ENCODE assay signal across 1 cellular context in the genomic region with DNA sequence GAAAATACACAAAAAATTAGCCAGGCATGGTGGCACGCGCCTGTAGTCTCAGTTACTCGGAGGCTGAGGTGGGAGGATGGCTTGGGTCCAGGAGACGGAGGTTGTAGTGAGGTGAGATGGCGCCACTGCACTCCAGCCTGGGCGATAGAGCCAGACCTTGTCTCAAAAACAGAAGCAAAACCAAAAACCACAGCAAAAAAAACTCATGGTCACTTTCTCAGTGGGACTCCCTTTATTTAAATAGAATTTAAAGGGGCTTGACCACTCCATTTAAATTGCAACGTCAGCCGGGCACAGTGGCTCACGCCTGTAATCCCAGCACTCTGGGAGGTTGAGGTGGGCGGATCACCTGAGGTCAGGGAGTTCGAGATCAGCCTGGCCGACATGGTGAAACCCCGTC.
TF ChIP-seq lines count a peak whose summit lies in the region.

No MANE protein-coding gene starts in this region.

TF ChIP-seq in GM12878, 131 proteins besides CTCF, POLR2A, EP300 and RAD21 (continued from another document):
- TF ChIP-seq, protein P1, sequence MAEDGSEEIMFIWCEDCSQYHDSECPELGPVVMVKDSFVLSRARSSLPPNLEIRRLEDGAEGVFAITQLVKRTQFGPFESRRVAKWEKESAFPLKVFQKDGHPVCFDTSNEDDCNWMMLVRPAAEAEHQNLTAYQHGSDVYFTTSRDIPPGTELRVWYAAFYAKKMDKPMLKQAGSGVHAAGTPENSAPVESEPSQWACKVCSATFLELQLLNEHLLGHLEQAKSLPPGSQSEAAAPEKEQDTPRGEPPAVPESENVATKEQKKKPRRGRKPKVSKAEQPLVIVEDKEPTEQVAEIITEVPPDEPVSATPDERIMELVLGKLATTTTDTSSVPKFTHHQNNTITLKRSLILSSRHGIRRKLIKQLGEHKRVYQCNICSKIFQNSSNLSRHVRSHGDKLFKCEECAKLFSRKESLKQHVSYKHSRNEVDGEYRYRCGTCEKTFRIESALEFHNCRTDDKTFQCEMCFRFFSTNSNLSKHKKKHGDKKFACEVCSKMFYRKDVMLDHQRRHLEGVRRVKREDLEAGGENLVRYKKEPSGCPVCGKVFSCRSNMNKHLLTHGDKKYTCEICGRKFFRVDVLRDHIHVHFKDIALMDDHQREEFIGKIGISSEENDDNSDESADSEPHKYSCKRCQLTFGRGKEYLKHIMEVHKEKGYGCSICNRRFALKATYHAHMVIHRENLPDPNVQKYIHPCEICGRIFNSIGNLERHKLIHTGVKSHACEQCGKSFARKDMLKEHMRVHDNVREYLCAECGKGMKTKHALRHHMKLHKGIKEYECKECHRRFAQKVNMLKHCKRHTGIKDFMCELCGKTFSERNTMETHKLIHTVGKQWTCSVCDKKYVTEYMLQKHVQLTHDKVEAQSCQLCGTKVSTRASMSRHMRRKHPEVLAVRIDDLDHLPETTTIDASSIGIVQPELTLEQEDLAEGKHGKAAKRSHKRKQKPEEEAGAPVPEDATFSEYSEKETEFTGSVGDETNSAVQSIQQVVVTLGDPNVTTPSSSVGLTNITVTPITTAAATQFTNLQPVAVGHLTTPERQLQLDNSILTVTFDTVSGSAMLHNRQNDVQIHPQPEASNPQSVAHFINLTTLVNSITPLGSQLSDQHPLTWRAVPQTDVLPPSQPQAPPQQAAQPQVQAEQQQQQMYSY (CRISPR knock-in tag; IDR thresholded peaks at IDR 0.05) = no peak
- TF ChIP-seq, protein P2, sequence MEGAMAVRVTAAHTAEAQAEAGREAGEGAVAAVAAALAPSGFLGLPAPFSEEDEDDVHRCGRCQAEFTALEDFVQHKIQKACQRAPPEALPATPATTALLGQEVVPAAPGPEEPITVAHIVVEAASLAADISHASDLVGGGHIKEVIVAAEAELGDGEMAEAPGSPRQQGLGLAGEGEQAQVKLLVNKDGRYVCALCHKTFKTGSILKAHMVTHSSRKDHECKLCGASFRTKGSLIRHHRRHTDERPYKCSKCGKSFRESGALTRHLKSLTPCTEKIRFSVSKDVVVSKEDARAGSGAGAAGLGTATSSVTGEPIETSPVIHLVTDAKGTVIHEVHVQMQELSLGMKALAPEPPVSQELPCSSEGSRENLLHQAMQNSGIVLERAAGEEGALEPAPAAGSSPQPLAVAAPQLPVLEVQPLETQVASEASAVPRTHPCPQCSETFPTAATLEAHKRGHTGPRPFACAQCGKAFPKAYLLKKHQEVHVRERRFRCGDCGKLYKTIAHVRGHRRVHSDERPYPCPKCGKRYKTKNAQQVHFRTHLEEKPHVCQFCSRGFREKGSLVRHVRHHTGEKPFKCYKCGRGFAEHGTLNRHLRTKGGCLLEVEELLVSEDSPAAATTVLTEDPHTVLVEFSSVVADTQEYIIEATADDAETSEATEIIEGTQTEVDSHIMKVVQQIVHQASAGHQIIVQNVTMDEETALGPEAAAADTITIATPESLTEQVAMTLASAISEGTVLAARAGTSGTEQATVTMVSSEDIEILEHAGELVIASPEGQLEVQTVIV (IDR thresholded peaks at IDR 0.05; ENCODE audit: borderline replicate concordance, partially characterized antibody) = no peak
- TF ChIP-seq, protein P3, sequence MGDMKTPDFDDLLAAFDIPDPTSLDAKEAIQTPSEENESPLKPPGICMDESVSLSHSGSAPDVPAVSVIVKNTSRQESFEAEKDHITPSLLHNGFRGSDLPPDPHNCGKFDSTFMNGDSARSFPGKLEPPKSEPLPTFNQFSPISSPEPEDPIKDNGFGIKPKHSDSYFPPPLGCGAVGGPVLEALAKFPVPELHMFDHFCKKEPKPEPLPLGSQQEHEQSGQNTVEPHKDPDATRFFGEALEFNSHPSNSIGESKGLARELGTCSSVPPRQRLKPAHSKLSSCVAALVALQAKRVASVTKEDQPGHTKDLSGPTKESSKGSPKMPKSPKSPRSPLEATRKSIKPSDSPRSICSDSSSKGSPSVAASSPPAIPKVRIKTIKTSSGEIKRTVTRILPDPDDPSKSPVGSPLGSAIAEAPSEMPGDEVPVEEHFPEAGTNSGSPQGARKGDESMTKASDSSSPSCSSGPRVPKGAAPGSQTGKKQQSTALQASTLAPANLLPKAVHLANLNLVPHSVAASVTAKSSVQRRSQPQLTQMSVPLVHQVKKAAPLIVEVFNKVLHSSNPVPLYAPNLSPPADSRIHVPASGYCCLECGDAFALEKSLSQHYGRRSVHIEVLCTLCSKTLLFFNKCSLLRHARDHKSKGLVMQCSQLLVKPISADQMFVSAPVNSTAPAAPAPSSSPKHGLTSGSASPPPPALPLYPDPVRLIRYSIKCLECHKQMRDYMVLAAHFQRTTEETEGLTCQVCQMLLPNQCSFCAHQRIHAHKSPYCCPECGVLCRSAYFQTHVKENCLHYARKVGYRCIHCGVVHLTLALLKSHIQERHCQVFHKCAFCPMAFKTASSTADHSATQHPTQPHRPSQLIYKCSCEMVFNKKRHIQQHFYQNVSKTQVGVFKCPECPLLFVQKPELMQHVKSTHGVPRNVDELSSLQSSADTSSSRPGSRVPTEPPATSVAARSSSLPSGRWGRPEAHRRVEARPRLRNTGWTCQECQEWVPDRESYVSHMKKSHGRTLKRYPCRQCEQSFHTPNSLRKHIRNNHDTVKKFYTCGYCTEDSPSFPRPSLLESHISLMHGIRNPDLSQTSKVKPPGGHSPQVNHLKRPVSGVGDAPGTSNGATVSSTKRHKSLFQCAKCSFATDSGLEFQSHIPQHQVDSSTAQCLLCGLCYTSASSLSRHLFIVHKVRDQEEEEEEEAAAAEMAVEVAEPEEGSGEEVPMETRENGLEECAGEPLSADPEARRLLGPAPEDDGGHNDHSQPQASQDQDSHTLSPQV (IDR thresholded peaks at IDR 0.05) = no peak
- TF ChIP-seq RUNX3 (IDR thresholded peaks at IDR 0.05; ENCODE audit: low read length) (peak; percentile 81), GATAD2B (conservative IDR thresholded peaks at IDR 0.05; ENCODE audit: low read depth) (no peak), YY1 (IDR thresholded peaks at IDR 0.05; ENCODE audit: low read depth, low read length) (peak; percentile 55; the same call in 1 of the 2 replicates), CREM (IDR thresholded peaks at IDR 0.05; ENCODE audit: low read depth) (no peak)
